In genomic region chr11:98531576-98531975, GRCh38 we compare ENCODE assay signal across 25 cellular contexts.
"Had no signal": no experiment of that assay in that cellular context is flagged by ENCODE, and none has a peak within 500 bp of the region (broad histone marks: within the 10 kb centered on the region; RNA-seq: fewer than 3 reads in every experiment).

No MANE protein-coding gene starts in this region.

- H3K27ac ChIP-seq: gastroesophageal sphincter, right atrium auricular region, suprapubic skin, tibial artery, upper lobe of right lung had no signal

- H3K27me3 Mint-ChIP-seq: activated CD4-positive, alpha-beta T cell treated with anti-CD3 and anti-CD28 coated beads for 36 hours; activated CD8-positive, alpha-beta memory T cell treated with anti-CD3 and anti-CD28 coated beads, Interleukin-2, amount 10 ng/mL, durations not matched to agents 7 days and 5 days; naive thymus-derived CD4-positive, alpha-beta T cell; stimulated activated naive B cell treated with anti-CD40 and anti-IgM and Interleukin-4, amounts not matched to agents 10 μg/mL and 1 μg/mL and 100 μg/mL, for 72 hours had no signal

- H3K9me3 Mint-ChIP-seq: activated T-cell treated with anti-CD3 and anti-CD28 coated beads, Interleukin-2, amount 50 U/mL, for 72 hours; stimulated activated naive B cell treated with anti-CD40 and anti-IgM and Interleukin-4, amounts not matched to agents 10 μg/mL and 1 μg/mL and 100 μg/mL, for 72 hours had no signal

- H3K4me3 ChIP-seq: gastroesophageal sphincter, right atrium auricular region, suprapubic skin, tibial artery, upper lobe of right lung had no signal

- H3K27me3 ChIP-seq: gastroesophageal sphincter, right atrium auricular region, suprapubic skin, tibial artery, upper lobe of right lung had no signal

- H3K36me3 Mint-ChIP-seq: activated CD8-positive, alpha-beta memory T cell treated with anti-CD3 and anti-CD28 coated beads, Interleukin-2, amount 10 ng/mL, durations not matched to agents 7 days and 5 days; activated naive CD4-positive, alpha-beta T cell treated with anti-CD3 and anti-CD28 coated beads, Interleukin-2, amount 50 U/mL, for 72 hours; immature natural killer cell; naive thymus-derived CD4-positive, alpha-beta T cell; stimulated activated naive B cell treated with anti-CD40 and anti-IgM and Interleukin-4, amounts not matched to agents 10 μg/mL and 1 μg/mL and 100 μg/mL, for 72 hours had no signal

- H3K4me1 Mint-ChIP-seq: activated CD4-positive, alpha-beta T cell treated with anti-CD3 and anti-CD28 coated beads for 36 hours; activated CD8-positive, alpha-beta memory T cell treated with anti-CD3 and anti-CD28 coated beads, Interleukin-2, amount 10 ng/mL, durations not matched to agents 7 days and 5 days; immature natural killer cell; naive thymus-derived CD4-positive, alpha-beta T cell; stimulated activated naive B cell treated with anti-CD40 and anti-IgM and Interleukin-4, amounts not matched to agents 10 μg/mL and 1 μg/mL and 100 μg/mL, for 72 hours had no signal

- H3K27ac Mint-ChIP-seq: activated CD4-positive, alpha-beta T cell treated with anti-CD3 and anti-CD28 coated beads for 36 hours; activated CD8-positive, alpha-beta memory T cell treated with anti-CD3 and anti-CD28 coated beads, Interleukin-2, amount 10 ng/mL, durations not matched to agents 7 days and 5 days; activated CD8-positive, alpha-beta T cell treated with anti-CD3 and anti-CD28 coated beads, Interleukin-2, amount 10 ng/mL, durations not matched to agents 7 days and 5 days; activated naive CD4-positive, alpha-beta T cell treated with anti-CD3 and anti-CD28 coated beads, Interleukin-2, amount 50 U/mL, for 72 hours; activated T-cell treated with anti-CD3 and anti-CD28 coated beads, Interleukin-2, amount 50 U/mL, for 72 hours; immature natural killer cell; naive thymus-derived CD4-positive, alpha-beta T cell; stimulated activated naive B cell treated with anti-CD40 and anti-IgM and Interleukin-4, amounts not matched to agents 10 μg/mL and 1 μg/mL and 100 μg/mL, for 72 hours; T-helper 2 cell treated with Interferon-gamma antibody and Interleukin-4, amounts not matched to agents 5 μg/mL and 100 μg/mL, for 36 hours had no signal

- H3K4me1 ChIP-seq: gastroesophageal sphincter, right atrium auricular region, suprapubic skin, tibial artery, upper lobe of right lung had no signal

- H3K36me3 ChIP-seq: gastroesophageal sphincter, right atrium auricular region, suprapubic skin, tibial artery, upper lobe of right lung had no signal

- H3K9me3 ChIP-seq: gastroesophageal sphincter, right atrium auricular region, suprapubic skin, tibial artery, upper lobe of right lung had no signal

- H3K4me3 Mint-ChIP-seq: activated CD4-positive, alpha-beta T cell treated with anti-CD3 and anti-CD28 coated beads for 36 hours; activated CD8-positive, alpha-beta memory T cell treated with anti-CD3 and anti-CD28 coated beads, Interleukin-2, amount 10 ng/mL, durations not matched to agents 7 days and 5 days; activated CD8-positive, alpha-beta T cell treated with anti-CD3 and anti-CD28 coated beads, Interleukin-2, amount 10 ng/mL, durations not matched to agents 7 days and 5 days; activated T-cell treated with anti-CD3 and anti-CD28 coated beads, Interleukin-2, amount 50 U/mL, for 72 hours; immature natural killer cell; naive thymus-derived CD4-positive, alpha-beta T cell; stimulated activated naive B cell treated with anti-CD40 and anti-IgM and Interleukin-4, amounts not matched to agents 10 μg/mL and 1 μg/mL and 100 μg/mL, for 72 hours; T-helper 2 cell treated with Interferon-gamma antibody and Interleukin-4, amounts not matched to agents 5 μg/mL and 100 μg/mL, for 36 hours had no signal

- DNase-seq: activated CD4-positive, alpha-beta T cell treated with anti-CD3 and anti-CD28 coated beads for 36 hours; activated CD4-positive, CD25-positive, alpha-beta regulatory T cell; activated CD8-positive, alpha-beta memory T cell treated with anti-CD3 and anti-CD28 coated beads, Interleukin-2, amount 10 ng/mL, durations not matched to agents 7 days and 5 days; activated CD8-positive, alpha-beta T cell treated with anti-CD3 and anti-CD28 coated beads, Interleukin-2, amount 10 ng/mL, durations not matched to agents 7 days and 5 days; activated naive CD4-positive, alpha-beta T cell; activated T-cell treated with anti-CD3 and anti-CD28 coated beads, Interleukin-2, amount 50 U/mL, for 72 hours; anterior cingulate cortex; effector CD8-positive, alpha-beta T cell; erythroblast; head of caudate nucleus; hippocampal formation; immature natural killer cell; midbrain; naive thymus-derived CD4-positive, alpha-beta T cell; nucleus accumbens; stimulated activated CD4-positive, alpha-beta T cell treated with anti-CD3 and anti-CD28 coated beads, Interleukin-15, amount 100 ng/mL, for 24 hours; stimulated activated CD4-positive, alpha-beta T cell treated with anti-CD3 and anti-CD28 coated beads, Interleukin-2, amount 100 ng/mL, for 24 hours; stimulated activated naive B cell treated with anti-CD40 and anti-IgM and Interleukin-4, amounts not matched to agents 10 μg/mL and 1 μg/mL and 100 μg/mL, for 72 hours; tibial artery; upper lobe of right lung had no signal

- ATAC-seq: activated CD4-positive, alpha-beta T cell treated with anti-CD3 and anti-CD28 coated beads for 36 hours; activated CD8-positive, alpha-beta memory T cell treated with anti-CD3 and anti-CD28 coated beads, Interleukin-2, amount 10 ng/mL, durations not matched to agents 7 days and 5 days; activated CD8-positive, alpha-beta T cell treated with anti-CD3 and anti-CD28 coated beads, Interleukin-2, amount 10 ng/mL, durations not matched to agents 7 days and 5 days; activated naive CD4-positive, alpha-beta T cell treated with anti-CD3 and anti-CD28 coated beads, Interleukin-2, amount 50 U/mL, for 72 hours; activated T-cell treated with anti-CD3 and anti-CD28 coated beads, Interleukin-2, amount 50 U/mL, for 72 hours; gastroesophageal sphincter; naive thymus-derived CD4-positive, alpha-beta T cell; stimulated activated naive B cell treated with anti-CD40 and anti-IgM and Interleukin-4, amounts not matched to agents 10 μg/mL and 1 μg/mL and 100 μg/mL, for 72 hours; upper lobe of right lung had no signal
